ENCODE assay signal across 11 cellular contexts in genomic region chr20:41058007-41058673, GRCh38. TPM values are rescaled to one million over a fixed set of nuclear protein-coding genes. Genes with fewer than 3 reads are reported as not detected.
DNase-seq lines count a peak whose midpoint lies in the region; ATAC-seq and TF ChIP-seq lines count a peak whose summit lies in the region.
"Had no signal": no experiment of that assay in that cellular context is flagged by ENCODE, and none has a peak within 500 bp of the region (broad histone marks: within the 10 kb centered on the region; RNA-seq: fewer than 3 reads in every experiment).

No MANE protein-coding gene starts in this region.

- TF ChIP-seq CTCF in upper lobe of left lung (IDR thresholded peaks at IDR 0.05): no peak

- no peaks in the 10 kb centered on the region for H3K27me3 ChIP-seq in upper lobe of left lung
- H3K27me3 ChIP-seq: gastrocnemius medialis had no signal

- H3K9me3 Mint-ChIP-seq in stimulated activated memory B cell treated with anti-CD40 and anti-IgM and Interleukin-4, amounts not matched to agents 10 μg/mL and 1 μg/mL and 100 μg/mL, for 72 hours: peaks cover 6% of the 10 kb centered on the region

- H3K27ac Mint-ChIP-seq in stimulated activated memory B cell treated with anti-CD40 and anti-IgM and Interleukin-4, amounts not matched to agents 10 μg/mL and 1 μg/mL and 100 μg/mL, for 72 hours: no peak overlapping the region

- H3K4me3 Mint-ChIP-seq in stimulated activated memory B cell treated with anti-CD40 and anti-IgM and Interleukin-4, amounts not matched to agents 10 μg/mL and 1 μg/mL and 100 μg/mL, for 72 hours: no peak overlapping the region

- H3K4me1 Mint-ChIP-seq in stimulated activated memory B cell treated with anti-CD40 and anti-IgM and Interleukin-4, amounts not matched to agents 10 μg/mL and 1 μg/mL and 100 μg/mL, for 72 hours: peaks cover 49% of the 10 kb centered on the region

- WGBS in upper lobe of left lung, 2 donors: 62 to 71% methylated on average over 2 of the region's 2 CpGs

- H3K4me1 ChIP-seq in upper lobe of left lung: peaks cover 45 to 67% (median 52%) of the 10 kb centered on the region in 4 donors

- no peaks in the 10 kb centered on the region for H3K27me3 Mint-ChIP-seq in stimulated activated memory B cell treated with anti-CD40 and anti-IgM and Interleukin-4, amounts not matched to agents 10 μg/mL and 1 μg/mL and 100 μg/mL, for 72 hours

- peaks cover 43% of the 10 kb centered on the region for H3K36me3 Mint-ChIP-seq in stimulated activated memory B cell treated with anti-CD40 and anti-IgM and Interleukin-4, amounts not matched to agents 10 μg/mL and 1 μg/mL and 100 μg/mL, for 72 hours

- peak overlapping the region; percentile 13 to 48 (median 24) for H3K27ac ChIP-seq in upper lobe of left lung
- H3K27ac ChIP-seq: gastrocnemius medialis had no signal

- no peak overlapping the region for H3K4me3 ChIP-seq in upper lobe of left lung
- H3K4me3 ChIP-seq: gastrocnemius medialis, skin epidermis had no signal

- ATAC-seq in Right ventricle myocardium superior (ENCODE audit: poor library complexity) (peak; percentile 32), Right ventricle myocardium inferior (no peak), left ventricle myocardium superior (peak; percentile 65), upper lobe of left lung (ENCODE audit: low FRiP score in 2 of 2) (peak; percentile 68 to 72), HG02973 (IDR thresholded peaks at IDR 0.05; ENCODE audit: unreplicated experiment) (no peak)
- no peak for ATAC-seq in stimulated activated memory B cell treated with anti-CD40 and anti-IgM and Interleukin-4, amounts not matched to agents 10 μg/mL and 1 μg/mL and 100 μg/mL, for 72 hours

- intact Hi-C loops in Right ventricle myocardium superior (cut with DNase I) (no loop called here), Right ventricle myocardium inferior (cut with DNase I) (no loop called here), left ventricle myocardium superior (cut with micrococcal nuclease) (no loop called here)

- H3K9me3 ChIP-seq in upper lobe of left lung: no peaks in the 10 kb centered on the region
- H3K9me3 ChIP-seq: gastrocnemius medialis had no signal

- peak in 1 of 4 donors; percentile 72 for TF ChIP-seq EP300 in upper lobe of left lung (IDR thresholded peaks at IDR 0.05)

- no peak for TF ChIP-seq POLR2A in upper lobe of left lung (IDR thresholded peaks at IDR 0.05)

- peaks cover 0 to 23% (median 7%) of the 10 kb centered on the region in 4 donors for H3K36me3 ChIP-seq in upper lobe of left lung

- DNase-seq in Right ventricle myocardium superior: no peak
- no peak for DNase-seq in Right ventricle myocardium inferior (ENCODE audit: missing footprints)
- DNase-seq in activated CD4-positive, alpha-beta T cell treated with anti-CD3 and anti-CD28 coated beads, Interleukin-2, amount 50 U/mL, for 4 hours: peak; percentile 28 to 34
- no peak for DNase-seq in left ventricle myocardium superior
- DNase-seq in upper lobe of left lung: peak in 1 of 2 donors; percentile 51
- DNase-seq in central memory CD4-positive, alpha-beta T cell: no peak
- DNase-seq: gastrocnemius medialis, MV-4-11 had no signal

RNA-seq across cellular contexts. Expression of gene TOP1, which starts 29.5 kb away (rescaled TPM):
- 20.6 TPM for total RNA-seq in Right ventricle myocardium superior
- total RNA-seq in Right ventricle myocardium inferior: 23.9 TPM
- total RNA-seq in left ventricle myocardium superior: 25.3 TPM
- 10 to 100 TPM; 39.8 to 94.2 (median 49.0) TPM for total RNA-seq in upper lobe of left lung

Comparison
In these comparisons a context has a peak if more than half of its experiments do, and no peak if none do; other contexts are left out.
1. ATAC-seq: peak in Right ventricle myocardium superior (single experiment), left ventricle myocardium superior (single experiment) and upper lobe of left lung (2 of 2); none in Right ventricle myocardium inferior (single experiment), HG02973 (single experiment) and stimulated activated memory B cell treated with anti-CD40 and anti-IgM and Interleukin-4, amounts not matched to agents 10 μg/mL and 1 μg/mL and 100 μg/mL, for 72 hours (single experiment).
2. DNase-seq: peak in activated CD4-positive, alpha-beta T cell treated with anti-CD3 and anti-CD28 coated beads, Interleukin-2, amount 50 U/mL, for 4 hours (2 of 2); none in Right ventricle myocardium superior (single experiment), Right ventricle myocardium inferior (single experiment), left ventricle myocardium superior (single experiment) and central memory CD4-positive, alpha-beta T cell (single experiment).